ENCODE assay signal across 17 cellular contexts in the genomic region with DNA sequence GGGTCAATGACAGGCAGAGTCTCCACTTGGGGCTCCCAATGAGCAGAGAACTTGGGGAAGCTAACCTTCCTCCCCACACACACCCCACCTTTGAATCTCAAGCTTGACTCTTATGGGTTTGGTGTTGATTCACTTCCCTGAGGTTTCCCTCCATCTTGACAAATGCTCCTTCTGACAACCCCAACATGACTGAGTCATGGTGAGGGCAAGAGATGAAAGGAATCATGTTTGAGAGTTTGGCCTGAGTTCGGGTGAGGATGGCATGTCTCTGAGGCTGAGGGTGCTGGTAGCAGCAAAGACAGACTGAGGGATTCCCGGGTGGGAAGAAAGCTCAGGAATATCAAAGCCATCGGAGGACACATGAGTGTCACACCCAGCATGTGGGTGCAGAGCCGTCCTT. TPM values are rescaled to one million over a fixed set of nuclear protein-coding genes. Genes with fewer than 3 reads are reported as not detected.
DNase-seq lines count a peak whose midpoint lies in the region; ATAC-seq and TF ChIP-seq lines count a peak whose summit lies in the region.
"Had no signal": no experiment of that assay in that cellular context is flagged by ENCODE, and none has a peak within 500 bp of the region (broad histone marks: within the 10 kb centered on the region; RNA-seq: fewer than 3 reads in every experiment).

No MANE protein-coding gene starts in this region.

- H3K14ac ChIP-seq in trophoblast cell (ENCODE audit: low read length) = peak overlapping the region; percentile 4

- peaks cover 10 to 47% of the 10 kb centered on the region in 2 donors for H3K27me3 Mint-ChIP-seq in CD8-positive, alpha-beta memory T cell

- H3K36me3 Mint-ChIP-seq in CD8-positive, alpha-beta memory T cell = no peaks in the 10 kb centered on the region

- DNase-seq in EH (ENCODE audit: low read depth) (peak; percentile 13), M059J (ENCODE audit: low read depth) (peak; percentile 61), epithelial cell of esophagus (ENCODE audit: low read depth) (peak; percentile 68), trophoblast cell (no peak), ascending aorta (ENCODE audit: low spot score in 2 of 2) (no peak), substantia nigra (lab: John Stamatoyannopoulos, UW) (no peak)
- DNase-seq in CD8-positive, alpha-beta memory T cell = no peak
- DNase-seq: ACHN, DMS 273 treated with DMSO at 0.1 percent for 48 hours, EL, NCI-H1092 treated with DMSO at 0.1 percent for 48 hours, NCI-H1694 treated with DMSO at 0.1 percent for 48 hours, NCI-H510A treated with DMSO at 0.1 percent for 48 hours, SIG-M5 had no signal

- peaks cover 11% of the 10 kb centered on the region for H3K79me1 ChIP-seq in trophoblast cell (ENCODE audit: low read length)

- no peak overlapping the region for H3K23ac ChIP-seq in trophoblast cell (ENCODE audit: low read length)

- H3K79me2 ChIP-seq in trophoblast cell (ENCODE audit: control insufficient read depth, insufficient read depth, low read length, poor library complexity) = peaks cover 4% of the 10 kb centered on the region

- H2AFZ ChIP-seq in trophoblast cell (ENCODE audit: insufficient read depth, low read length, poor library complexity) = no peak overlapping the region

- no peak overlapping the region for H3K4ac ChIP-seq in trophoblast cell (ENCODE audit: low read depth, low read length)

- H2BK5ac ChIP-seq in trophoblast cell (ENCODE audit: low read depth, low read length, poor library complexity) = no peak overlapping the region

- H3K9me3 ChIP-seq in trophoblast cell (ENCODE audit: insufficient read depth, low read depth, low read length) (no peaks in the 10 kb centered on the region), ascending aorta (no peaks in the 10 kb centered on the region)
- H3K9me3 ChIP-seq in CD8-positive, alpha-beta memory T cell (ENCODE audit: low read length) = no peaks in the 10 kb centered on the region
- H3K9me3 ChIP-seq: BLaER1 had no signal

- ATAC-seq in HG03457 (IDR thresholded peaks at IDR 0.05; ENCODE audit: unreplicated experiment) = no peak

- H3K27ac ChIP-seq in trophoblast cell (ENCODE audit: low read depth, low read length) (no peak overlapping the region), ascending aorta (no peak overlapping the region), substantia nigra (ENCODE audit: low read depth, low read length, poor library complexity, severe bottlenecking) (no peak overlapping the region)
- H3K27ac ChIP-seq in CD8-positive, alpha-beta memory T cell (ENCODE audit: low read depth, low read length) = no peak overlapping the region
- H3K27ac ChIP-seq: BLaER1 had no signal

- H2BK12ac ChIP-seq in trophoblast cell (ENCODE audit: low read length) = no peak overlapping the region

- H3K27me3 ChIP-seq in trophoblast cell (ENCODE audit: insufficient read depth, low read length) = no peaks in the 10 kb centered on the region
- no peaks in the 10 kb centered on the region for H3K27me3 ChIP-seq in ascending aorta
- H3K27me3 ChIP-seq in CD8-positive, alpha-beta memory T cell (ENCODE audit: insufficient read depth, low read length, poor library complexity, severe bottlenecking) = peaks cover 4% of the 10 kb centered on the region
- H3K27me3 ChIP-seq: BLaER1 had no signal

- H3K4me3 ChIP-seq in epithelial cell of esophagus (ENCODE audit: low read length) (no peak overlapping the region), trophoblast cell (ENCODE audit: low read depth, low read length) (no peak overlapping the region), ascending aorta (no peak overlapping the region)
- no peak overlapping the region for H3K4me3 ChIP-seq in CD8-positive, alpha-beta memory T cell (ENCODE audit: low read length)
- H3K4me3 ChIP-seq: BLaER1 had no signal

- no peak overlapping the region for H4K12ac ChIP-seq in trophoblast cell (ENCODE audit: low read depth, low read length)

- WGBS in trophoblast cell (ENCODE audit: extremely low coverage, insufficient coverage, insufficient read length) = no CpG with 5 or more reads among the region's 4 CpGs

- H2AK5ac ChIP-seq in trophoblast cell (ENCODE audit: low read length) = no peak overlapping the region

- no peak overlapping the region for H3K18ac ChIP-seq in trophoblast cell (ENCODE audit: low read length)

- POLR2A ChIA-PET in CD8-positive, alpha-beta memory T cell (lab: Charles Lee) = no interaction called here

- no peaks in the 10 kb centered on the region for H3K36me3 ChIP-seq in trophoblast cell (ENCODE audit: control insufficient read depth in 1 of 2, insufficient read depth in 2 of 2, low read length in 2 of 2)
- H3K36me3 ChIP-seq in ascending aorta = no peaks in the 10 kb centered on the region
- H3K36me3 ChIP-seq in CD8-positive, alpha-beta memory T cell (ENCODE audit: insufficient read depth, low read length) = no peaks in the 10 kb centered on the region
- H3K36me3 ChIP-seq: BLaER1 had no signal

- H4K8ac ChIP-seq in trophoblast cell (ENCODE audit: low read depth, low read length) = no peak overlapping the region

- no peak overlapping the region for H3K9ac ChIP-seq in trophoblast cell (ENCODE audit: low read length)
- H3K9ac ChIP-seq: BLaER1 had no signal

- H3K9me3 Mint-ChIP-seq in CD8-positive, alpha-beta memory T cell = no peaks in the 10 kb centered on the region

- TF ChIP-seq CTCF in epithelial cell of esophagus (IDR thresholded peaks at IDR 0.05; ENCODE audit: insufficient read depth, low read depth, low read length, missing control alignments) = no peak
- TF ChIP-seq CTCF in ascending aorta (IDR thresholded peaks at IDR 0.05) = no peak

- CTCF ChIA-PET in CD8-positive, alpha-beta memory T cell (lab: Charles Lee) = interaction anchor here (1.4 kb wide), 1 partner anchor 11 kb away, joined by 3 read pairs; no protein-coding TSS in a partner anchor

- H3K4me1 Mint-ChIP-seq in CD8-positive, alpha-beta memory T cell = peaks cover 8 to 13% (median 10%) of the 10 kb centered on the region in 3 donors

- H4K91ac ChIP-seq in trophoblast cell (ENCODE audit: low read depth, low read length) = no peak overlapping the region

- H2BK120ac ChIP-seq in trophoblast cell (ENCODE audit: insufficient read depth, low read length, poor library complexity) = no peak overlapping the region

- H3K27ac Mint-ChIP-seq in CD8-positive, alpha-beta memory T cell = no peak overlapping the region

- intact Hi-C loops in ascending aorta (cut with DNase I) = no loop called here

- H3K4me1 ChIP-seq in trophoblast cell (ENCODE audit: control insufficient read depth in 1 of 2, insufficient read depth in 2 of 2, low read length in 2 of 2) (peaks cover 14 to 15% of the 10 kb centered on the region in 2 experiments), ascending aorta (peaks cover 9 to 10% of the 10 kb centered on the region in 2 donors)
- peaks cover 11% of the 10 kb centered on the region for H3K4me1 ChIP-seq in CD8-positive, alpha-beta memory T cell (ENCODE audit: insufficient read depth, low read length)

- no peak overlapping the region for H3K4me3 Mint-ChIP-seq in CD8-positive, alpha-beta memory T cell

- H3K4me2 ChIP-seq in trophoblast cell (ENCODE audit: low read length) = no peak overlapping the region
- H3K4me2 ChIP-seq: BLaER1 had no signal

RNA-seq across cellular contexts. Expression of a gene that starts 18.7 kb away (rescaled TPM):
- not detected in 2 replicates for total RNA-seq in M059J (2014; rRNA removed; shearing (Covaris generic))
- 0.19 TPM in 2 replicates for polyA plus RNA-seq in trophoblast cell (2013)
- not detected for total RNA-seq in ascending aorta
- total RNA-seq in CD8-positive, alpha-beta memory T cell = not detected
- not detected for polyA plus RNA-seq in CD8-positive, alpha-beta memory T cell
- total RNA-seq: HT-29 had no signal

RNA-seq across cellular contexts. Expression of a gene that starts 25.1 kb away (rescaled TPM):
- total RNA-seq in M059J (2014; rRNA removed; shearing (Covaris generic)) = 0.69 and 1.6 TPM in 2 replicates
- 1,394 and 1,458 TPM in 2 replicates for polyA plus RNA-seq in trophoblast cell (2013)
- 1.4 TPM for total RNA-seq in ascending aorta
- not detected for total RNA-seq in CD8-positive, alpha-beta memory T cell
- not detected for polyA plus RNA-seq in CD8-positive, alpha-beta memory T cell

RNA-seq across cellular contexts. Expression of a gene that starts 33.5 kb away (rescaled TPM):
- 0.27 TPM in 1 of 2 replicates, not detected in the other for total RNA-seq in M059J (2014; rRNA removed; shearing (Covaris generic))
- polyA plus RNA-seq in trophoblast cell (2013) = 12.0 and 12.4 TPM in 2 replicates
- 10.3 TPM for total RNA-seq in ascending aorta
- total RNA-seq in CD8-positive, alpha-beta memory T cell = not detected
- not detected for polyA plus RNA-seq in CD8-positive, alpha-beta memory T cell
- total RNA-seq: HT-29 had no signal

RNA-seq across cellular contexts. Expression of a gene that starts 34.5 kb away (rescaled TPM):
- total RNA-seq in M059J (2014; rRNA removed; shearing (Covaris generic)) = 6.3 and 10.2 TPM in 2 replicates
- 0.40 and 0.64 TPM in 2 replicates for polyA plus RNA-seq in trophoblast cell (2013)
- total RNA-seq in ascending aorta = 0.32 TPM
- not detected for total RNA-seq in CD8-positive, alpha-beta memory T cell
- polyA plus RNA-seq in CD8-positive, alpha-beta memory T cell = not detected

RNA-seq across cellular contexts. Expression of a gene that starts 47.8 kb away (rescaled TPM):
- 0.34 TPM in 1 of 2 replicates, not detected in the other for total RNA-seq in M059J (2014; rRNA removed; shearing (Covaris generic))
- polyA plus RNA-seq in trophoblast cell (2013) = not detected in 2 replicates
- total RNA-seq in ascending aorta = 1.9 TPM
- not detected for total RNA-seq in CD8-positive, alpha-beta memory T cell
- polyA plus RNA-seq in CD8-positive, alpha-beta memory T cell = not detected

Comparison
In these comparisons a context has a peak if more than half of its experiments do, and no peak if none do; other contexts are left out.
1. DNase-seq: peak in EH (single experiment), M059J (single experiment) and epithelial cell of esophagus (single experiment); none in trophoblast cell (0 of 2), ascending aorta (0 of 2), CD8-positive, alpha-beta memory T cell (0 of 5) and substantia nigra (0 of 49).